In the genomic region with DNA sequence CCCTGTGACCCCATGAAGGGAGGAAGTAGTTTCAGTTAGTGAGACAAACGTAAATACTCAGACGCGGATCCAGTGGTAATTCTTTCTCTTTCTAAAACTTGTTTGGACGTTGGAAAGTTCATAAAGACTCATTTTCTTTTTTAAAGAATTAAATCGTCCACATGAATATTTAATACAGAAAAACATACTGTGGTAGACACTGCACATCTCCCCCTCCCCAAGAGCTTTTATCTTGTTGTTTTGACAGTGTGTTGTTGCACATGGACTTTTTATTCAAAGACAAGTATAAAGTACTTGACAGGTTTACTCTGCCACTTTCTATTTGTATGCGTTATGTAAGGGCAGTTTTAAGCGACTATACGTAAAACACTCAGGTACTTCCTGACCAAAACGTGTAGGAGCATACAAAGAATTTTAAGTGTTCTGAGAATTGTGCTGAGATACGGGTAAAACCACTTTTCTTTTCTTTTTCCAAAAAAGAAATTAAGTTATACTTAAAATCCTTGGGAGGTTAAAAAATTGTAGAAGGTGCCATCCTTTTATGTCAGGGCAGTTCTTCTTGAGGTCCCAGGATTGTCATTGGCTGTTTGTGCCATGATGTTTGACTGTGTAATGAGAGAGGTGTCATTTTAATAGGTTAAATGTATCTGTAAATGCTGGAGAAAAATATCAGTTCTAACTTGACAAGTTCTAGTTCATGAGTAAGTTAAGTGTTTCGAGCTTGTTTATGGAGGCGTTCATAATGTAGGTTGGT, we compare ENCODE assay signal across 8 cellular contexts. TPM values are rescaled to one million over a fixed set of nuclear protein-coding genes. Genes with fewer than 3 reads are reported as not detected.
DNase-seq lines count a peak whose midpoint lies in the region; ATAC-seq and TF ChIP-seq lines count a peak whose summit lies in the region.

No MANE protein-coding gene starts in this region.

- peaks cover 3% of the 10 kb centered on the region for H3K4me1 ChIP-seq in ectodermal cell (ENCODE audit: control insufficient read depth, insufficient read depth, low read length)

- no peaks in the 10 kb centered on the region for H3K27me3 Mint-ChIP-seq in naive B cell

- no peaks in the 10 kb centered on the region for H3K9me3 Mint-ChIP-seq in naive B cell

- ATAC-seq in naive B cell (ENCODE audit: low read depth in 2 of 2), result no peak
- no peak for ATAC-seq in GM19463 (IDR thresholded peaks at IDR 0.05; ENCODE audit: unreplicated experiment)

- H3K27ac Mint-ChIP-seq in naive B cell, result peak overlapping the region; percentile 92 to 98 (median 96)

- DNase-seq in DMS79 treated with DMSO at 0.1 percent for 48 hours (lab: John Stamatoyannopoulos, UW) (peak; percentile 29), HL-60 (ENCODE audit: low read depth in 1 of 2, low spot score in 1 of 2) (peak in 1 of 2 experiments; percentile 28), RKO (ENCODE audit: low spot score) (peak; percentile 73), naive B cell (peak; percentile 25), AG20443 (ENCODE audit: low spot score) (no peak)
- no peak for DNase-seq in stimulated activated CD4-positive, alpha-beta T cell treated with anti-CD3 and anti-CD28 coated beads, Interleukin-15, amount 100 ng/mL, for 24 hours

- no peak for TF ChIP-seq CTCF in HL-60 (IDR thresholded peaks at IDR 0.05; ENCODE audit: insufficient read depth, low read length)

- no peaks in the 10 kb centered on the region for H3K9me3 ChIP-seq in ectodermal cell (ENCODE audit: control insufficient read depth, low read length)

- peaks cover 31 to 58% (median 46%) of the 10 kb centered on the region in 3 donors for H3K4me1 Mint-ChIP-seq in naive B cell

- H3K27me3 ChIP-seq in HL-60 (ENCODE audit: insufficient read depth, poor library complexity, severe bottlenecking) (no peaks in the 10 kb centered on the region), ectodermal cell (ENCODE audit: control insufficient read depth, insufficient read depth, low read length, poor library complexity, severe bottlenecking) (no peaks in the 10 kb centered on the region)

- H3K4me3 Mint-ChIP-seq in naive B cell, result peak overlapping the region; percentile 92 to 97 (median 96)

- H3K4me3 ChIP-seq in HL-60 (replicated peaks; ENCODE audit: insufficient read depth, low read length), result peak overlapping the region; percentile 84
- peak overlapping the region; percentile 95 for H3K4me3 ChIP-seq in ectodermal cell (ENCODE audit: insufficient read depth, low read depth, low read length)

- H3K27ac ChIP-seq in HL-60 (replicated peaks) (peak overlapping the region; percentile 94), ectodermal cell (ENCODE audit: insufficient read depth, low read depth, low read length, poor library complexity, severe bottlenecking) (no peak overlapping the region)

- no peaks in the 10 kb centered on the region for H3K36me3 ChIP-seq in ectodermal cell (ENCODE audit: control insufficient read depth, insufficient read depth, low read length)

- H3K36me3 Mint-ChIP-seq in naive B cell, result no peaks in the 10 kb centered on the region

- 0 to 3% methylated on average over 11 to 12 of the region's 12 CpGs for WGBS in ectodermal cell, 2 experiments

RNA-seq across cellular contexts. Expression of a gene that starts 1.3 kb away (rescaled TPM):
- 40.8 TPM for polyA plus RNA-seq in ectodermal cell (2013, experiment 1 of 4)
- 45.6 TPM for polyA plus RNA-seq in ectodermal cell (2013, experiment 2 of 4)
- polyA plus RNA-seq in ectodermal cell (2013, experiment 3 of 4), result 37.7 TPM
- 46.9 TPM for polyA plus RNA-seq in ectodermal cell (2013, experiment 4 of 4)
- 10 to 100 TPM in 5 of 6 donors, 1 to 10 TPM in 1; 8.8 to 47.4 (median 17.0) TPM for polyA plus RNA-seq in naive B cell (ENCODE audit: low read depth in 6 of 6)

Comparison
In these comparisons a context has a peak if more than half of its experiments do, and no peak if none do; other contexts are left out.
1. DNase-seq: peak in DMS79 treated with DMSO at 0.1 percent for 48 hours (single experiment), RKO (single experiment) and naive B cell (single experiment); none in AG20443 (single experiment) and stimulated activated CD4-positive, alpha-beta T cell treated with anti-CD3 and anti-CD28 coated beads, Interleukin-15, amount 100 ng/mL, for 24 hours (single experiment).